ENCODE assay signal across 9 cellular contexts in genomic region chr4:2040391-2041233, GRCh38. TPM values are rescaled to one million over a fixed set of nuclear protein-coding genes. Genes with fewer than 3 reads are reported as not detected.
DNase-seq lines count a peak whose midpoint lies in the region; ATAC-seq and TF ChIP-seq lines count a peak whose summit lies in the region.
"Had no signal": no experiment of that assay in that cellular context is flagged by ENCODE, and none has a peak within 500 bp of the region (broad histone marks: within the 10 kb centered on the region; RNA-seq: fewer than 3 reads in every experiment).

No MANE protein-coding gene starts in this region.

- H3K36me3 Mint-ChIP-seq in CD4-positive, alpha-beta T cell (ENCODE audit: low read depth), result no peaks in the 10 kb centered on the region
- H3K36me3 Mint-ChIP-seq in neural progenitor cell, result peaks cover 2% of the 10 kb centered on the region

- peak overlapping the region; percentile 39 for H3K27ac Mint-ChIP-seq in CD4-positive, alpha-beta T cell
- no peak overlapping the region for H3K27ac Mint-ChIP-seq in neural progenitor cell

- peaks cover 12% of the 10 kb centered on the region for H3K27me3 ChIP-seq in CD4-positive, alpha-beta T cell (ENCODE audit: control insufficient read depth, insufficient read depth, low read length)
- H3K27me3 ChIP-seq in neural progenitor cell, result peaks cover 77% of the 10 kb centered on the region

- peak overlapping the region; percentile 87 for H3K4me3 Mint-ChIP-seq in CD4-positive, alpha-beta T cell
- H3K4me3 Mint-ChIP-seq in neural progenitor cell, result peak overlapping the region; percentile 75

- DNase-seq in CD4-positive, alpha-beta T cell, result no peak
- DNase-seq in LNCaP clone FGC (ENCODE audit: low read depth), result no peak
- DNase-seq in epithelial cell of proximal tubule (ENCODE audit: low read depth), result no peak
- peak; percentile 50 for DNase-seq in neural progenitor cell (ENCODE audit: low spot score)
- no peak for DNase-seq in globus pallidus (ENCODE audit: low spot score)
- DNase-seq in SHP77 treated with DMSO at 0.1 percent for 48 hours (lab: John Stamatoyannopoulos, UW), result no peak
- DNase-seq in stimulated activated CD4-positive, alpha-beta T cell treated with anti-CD3 and anti-CD28 coated beads, Interleukin-15, amount 100 ng/mL, for 24 hours, result no peak
- DNase-seq: effector CD4-positive, alpha-beta T cell had no signal

- H3K36me3 ChIP-seq in neural progenitor cell, result no peaks in the 10 kb centered on the region

- no peaks in the 10 kb centered on the region for H3K9me3 Mint-ChIP-seq in CD4-positive, alpha-beta T cell
- no peaks in the 10 kb centered on the region for H3K9me3 Mint-ChIP-seq in neural progenitor cell

- no peak for ATAC-seq in CD4-positive, alpha-beta T cell (ENCODE audit: poor library complexity)
- ATAC-seq in GM21619 (IDR thresholded peaks at IDR 0.05; ENCODE audit: unreplicated experiment), result no peak

- H3K9me3 ChIP-seq in CD4-positive, alpha-beta T cell (ENCODE audit: control insufficient read depth, low read length), result no peaks in the 10 kb centered on the region
- no peaks in the 10 kb centered on the region for H3K9me3 ChIP-seq in neural progenitor cell (ENCODE audit: low read depth)

- peak overlapping the region; percentile 86 for H3K4me2 ChIP-seq in neural progenitor cell

- H3K9ac ChIP-seq in neural progenitor cell, result no peak overlapping the region

- peaks cover 6% of the 10 kb centered on the region for H3K4me1 Mint-ChIP-seq in CD4-positive, alpha-beta T cell (ENCODE audit: low read depth)
- peaks cover 6% of the 10 kb centered on the region for H3K4me1 Mint-ChIP-seq in neural progenitor cell

- no peaks in the 10 kb centered on the region for H3K79me2 ChIP-seq in neural progenitor cell (ENCODE audit: low read depth)

- H3K27me3 Mint-ChIP-seq in CD4-positive, alpha-beta T cell, result peaks cover 34% of the 10 kb centered on the region
- peaks cover 20% of the 10 kb centered on the region for H3K27me3 Mint-ChIP-seq in neural progenitor cell (ENCODE audit: insufficient read depth, low read depth)

- peaks cover 14% of the 10 kb centered on the region for H4K20me1 ChIP-seq in neural progenitor cell (ENCODE audit: low read depth)

- peak overlapping the region; percentile 7 for H2AFZ ChIP-seq in neural progenitor cell (replicated peaks)

- TF ChIP-seq CTCF in CD4-positive, alpha-beta T cell (IDR thresholded peaks at IDR 0.05), result no peak
- TF ChIP-seq CTCF in LNCaP clone FGC (IDR thresholded peaks at IDR 0.05; ENCODE audit: control insufficient read depth, extremely low read depth, insufficient read depth), result no peak
- TF ChIP-seq CTCF in epithelial cell of proximal tubule (conservative IDR thresholded peaks at IDR 0.05; ENCODE audit: low read depth, low read length), result no peak
- TF ChIP-seq CTCF in neural progenitor cell (IDR thresholded peaks at IDR 0.05), result no peak

- intact Hi-C loops in CD4-positive, alpha-beta T cell (cut with DNase I, micrococcal nuclease), result loop anchor here in 1 of 2 experiments (1.0 kb wide), 1 partner anchor 32 kb away; the partner anchor contains the start of gene NELFA

- peaks cover 7% of the 10 kb centered on the region for H3F3A ChIP-seq in neural progenitor cell (ENCODE audit: low read depth)

- H3K4me3 ChIP-seq in LNCaP clone FGC (ENCODE audit: low read depth, low read length) (peak overlapping the region; percentile 73), epithelial cell of proximal tubule (ENCODE audit: low read depth, low read length) (peak overlapping the region; percentile 88), neural progenitor cell (peak overlapping the region; percentile 83)

- POLR2A ChIA-PET in CD4-positive, alpha-beta T cell (lab: Charles Lee), result interaction anchor here (1.5 kb wide), 1 partner anchor 31 kb away, joined by 6 read pairs; no protein-coding TSS in a partner anchor

- H3K4me1 ChIP-seq in neural progenitor cell, result peaks cover 5% of the 10 kb centered on the region

- CTCF ChIA-PET in CD4-positive, alpha-beta T cell (lab: Charles Lee), result no interaction called here

- H3K27ac ChIP-seq in CD4-positive, alpha-beta T cell (ENCODE audit: low read depth, low read length), result no peak overlapping the region
- H3K27ac ChIP-seq in neural progenitor cell, result no peak overlapping the region

RNA-seq across cellular contexts. Expression of gene NAT8L, which starts 18.5 kb away (rescaled TPM):
- total RNA-seq in CD4-positive, alpha-beta T cell, result not detected
- 0.51 and 2.0 TPM in 2 replicates for total RNA-seq in epithelial cell of proximal tubule
- total RNA-seq in neural progenitor cell (ENCODE audit: low replicate concordance), result 0.62 and 3.4 TPM in 2 replicates

RNA-seq across cellular contexts. Expression of gene NELFA, which starts 31.8 kb away (rescaled TPM):
- total RNA-seq in CD4-positive, alpha-beta T cell, result 10 to 100 TPM; 39.9 to 40.1 TPM
- total RNA-seq in epithelial cell of proximal tubule, result 28.0 and 34.5 TPM in 2 replicates
- 18.0 and 50.3 TPM in 2 replicates for total RNA-seq in neural progenitor cell (ENCODE audit: low replicate concordance)
